Comparison of ENCODE assay signal across 19 cellular contexts in genomic region chr6:147117009-147117408, GRCh38.
"Had no signal": no experiment of that assay in that cellular context is flagged by ENCODE, and none has a peak within 500 bp of the region (broad histone marks: within the 10 kb centered on the region; RNA-seq: fewer than 3 reads in every experiment).

No MANE protein-coding gene starts in this region.

- H3K4me1 ChIP-seq: esophagus squamous epithelium, left lung had no signal

- H3K27ac ChIP-seq: esophagus squamous epithelium, thoracic aorta, WERI-Rb-1 had no signal

- DNase-seq: activated CD4-positive, alpha-beta memory T cell treated with anti-CD3 and anti-CD28 coated beads, Interleukin-2, amount 10 ng/mL, durations not matched to agents 7 days and 5 days; activated CD4-positive, alpha-beta T cell treated with anti-CD3 and anti-CD28 coated beads for 36 hours; activated CD8-positive, alpha-beta memory T cell treated with anti-CD3 and anti-CD28 coated beads, Interleukin-2, amount 50 U/mL, for 4 hours; activated T-cell treated with anti-CD3 and anti-CD28 coated beads, Interleukin-2, amount 50 U/mL, for 72 hours; esophagus squamous epithelium; foreskin melanocyte; head of caudate nucleus; left lung; ovary; stimulated activated CD4-positive, alpha-beta T cell treated with anti-CD3 and anti-CD28 coated beads, Interleukin-15, amount 100 ng/mL, for 24 hours; stimulated activated CD4-positive, alpha-beta T cell treated with anti-CD3 and anti-CD28 coated beads, Interleukin-4, amount 100 ng/mL, for 4 hours; stimulated activated naive CD8-positive, alpha-beta T cell treated with anti-CD3 and anti-CD28 coated beads, Interleukin-15, amount 100 ng/mL, for 72 hours; WERI-Rb-1 had no signal

- H3K27me3 ChIP-seq: esophagus squamous epithelium, left lung, ovary had no signal

- H3K4me3 ChIP-seq: esophagus squamous epithelium, left lung, ovary had no signal

- H3K27ac Mint-ChIP-seq: activated CD4-positive, alpha-beta memory T cell treated with anti-CD3 and anti-CD28 coated beads, Interleukin-2, amount 10 ng/mL, durations not matched to agents 7 days and 5 days; activated CD4-positive, alpha-beta T cell treated with anti-CD3 and anti-CD28 coated beads for 36 hours; activated T-cell treated with anti-CD3 and anti-CD28 coated beads, Interleukin-2, amount 50 U/mL, for 72 hours; memory B cell; stimulated activated naive CD8-positive, alpha-beta T cell treated with anti-CD3 and anti-CD28 coated beads, Interleukin-15, amount 100 ng/mL, for 72 hours had no signal

- H3K9me3 ChIP-seq: esophagus squamous epithelium, ovary, thoracic aorta had no signal

- ATAC-seq: activated CD4-positive, alpha-beta T cell treated with anti-CD3 and anti-CD28 coated beads for 36 hours; activated T-cell treated with anti-CD3 and anti-CD28 coated beads, Interleukin-2, amount 50 U/mL, for 72 hours; left lung; stimulated activated naive CD8-positive, alpha-beta T cell treated with anti-CD3 and anti-CD28 coated beads, Interleukin-15, amount 100 ng/mL, for 72 hours had no signal

- H3K9me3 Mint-ChIP-seq: activated CD4-positive, alpha-beta memory T cell treated with anti-CD3 and anti-CD28 coated beads, Interleukin-2, amount 10 ng/mL, durations not matched to agents 7 days and 5 days; nephron had no signal

- FAIRE-seq: astrocyte, colon, islet of Langerhans had no signal

- H3K27me3 Mint-ChIP-seq: activated CD4-positive, alpha-beta memory T cell treated with anti-CD3 and anti-CD28 coated beads, Interleukin-2, amount 10 ng/mL, durations not matched to agents 7 days and 5 days; activated CD4-positive, alpha-beta T cell treated with anti-CD3 and anti-CD28 coated beads for 36 hours; stimulated activated naive CD8-positive, alpha-beta T cell treated with anti-CD3 and anti-CD28 coated beads, Interleukin-15, amount 100 ng/mL, for 72 hours had no signal

- H3K4me3 Mint-ChIP-seq: activated CD4-positive, alpha-beta memory T cell treated with anti-CD3 and anti-CD28 coated beads, Interleukin-2, amount 10 ng/mL, durations not matched to agents 7 days and 5 days; activated CD4-positive, alpha-beta T cell treated with anti-CD3 and anti-CD28 coated beads for 36 hours; activated T-cell treated with anti-CD3 and anti-CD28 coated beads, Interleukin-2, amount 50 U/mL, for 72 hours; memory B cell; nephron; stimulated activated naive CD8-positive, alpha-beta T cell treated with anti-CD3 and anti-CD28 coated beads, Interleukin-15, amount 100 ng/mL, for 72 hours had no signal

- H3K4me1 Mint-ChIP-seq: activated CD4-positive, alpha-beta memory T cell treated with anti-CD3 and anti-CD28 coated beads, Interleukin-2, amount 10 ng/mL, durations not matched to agents 7 days and 5 days; activated CD4-positive, alpha-beta T cell treated with anti-CD3 and anti-CD28 coated beads for 36 hours; memory B cell; nephron; stimulated activated naive CD8-positive, alpha-beta T cell treated with anti-CD3 and anti-CD28 coated beads, Interleukin-15, amount 100 ng/mL, for 72 hours had no signal

- H3K36me3 ChIP-seq: esophagus squamous epithelium, left lung, ovary, thoracic aorta, WERI-Rb-1 had no signal
